In genomic region chr12:96240656-96241055, GRCh38 we compare ENCODE assay signal across 15 cellular contexts. TPM values are rescaled to one million over a fixed set of nuclear protein-coding genes. Genes with fewer than 3 reads are reported as not detected.
A peak's percentile ranks its signal among the peaks of the same experiment; 100 is the strongest.
DNase-seq lines count a peak whose midpoint lies in the region; ATAC-seq and TF ChIP-seq lines count a peak whose summit lies in the region.
"Had no signal": no experiment of that assay in that cellular context is flagged by ENCODE, and none has a peak within 500 bp of the region (broad histone marks: within the 10 kb centered on the region; RNA-seq: fewer than 3 reads in every experiment).

No MANE protein-coding gene starts in this region.

- H3K27ac ChIP-seq in right atrium auricular region: peak overlapping the region; percentile 82 to 91
- H3K27ac ChIP-seq in effector memory CD4-positive, alpha-beta T cell (ENCODE audit: insufficient read depth, low read length, poor library complexity, severe bottlenecking): peak overlapping the region; percentile 96

- no peak overlapping the region for H3K4me3 ChIP-seq in right atrium auricular region
- no peak overlapping the region for H3K4me3 ChIP-seq in effector memory CD4-positive, alpha-beta T cell (ENCODE audit: insufficient read depth, low read depth, low read length, poor library complexity, severe bottlenecking)

- ATAC-seq in left ventricle myocardium superior: no peak
- ATAC-seq in GM18909 (IDR thresholded peaks at IDR 0.05; ENCODE audit: poor library complexity, unreplicated experiment): no peak
- ATAC-seq in GM21786 (IDR thresholded peaks at IDR 0.05; ENCODE audit: unreplicated experiment): no peak
- no peak for ATAC-seq in HG02852 (IDR thresholded peaks at IDR 0.05; ENCODE audit: unreplicated experiment)
- ATAC-seq: activated CD8-positive, alpha-beta T cell treated with anti-CD3 and anti-CD28 coated beads for 36 hours; activated naive CD4-positive, alpha-beta T cell treated with anti-CD3 and anti-CD28 coated beads, Interleukin-2, amount 50 U/mL, for 72 hours had no signal

- H3K27me3 Mint-ChIP-seq in nephron (ENCODE audit: low read depth): no peaks in the 10 kb centered on the region
- H3K27me3 Mint-ChIP-seq in activated naive CD8-positive, alpha-beta T cell treated with anti-CD3 and anti-CD28 coated beads for 36 hours: no peaks in the 10 kb centered on the region
- H3K27me3 Mint-ChIP-seq: activated CD8-positive, alpha-beta T cell treated with anti-CD3 and anti-CD28 coated beads for 36 hours had no signal

- intact Hi-C loops in left ventricle myocardium superior (cut with micrococcal nuclease): no loop called here

- H3K4me1 ChIP-seq in right atrium auricular region: peaks cover 0 to 82% of the 10 kb centered on the region in 2 donors
- peaks cover 57% of the 10 kb centered on the region for H3K4me1 ChIP-seq in effector memory CD4-positive, alpha-beta T cell (ENCODE audit: control insufficient read depth, insufficient read depth, low read length, poor library complexity, severe bottlenecking)

- H3K36me3 ChIP-seq in right atrium auricular region: no peaks in the 10 kb centered on the region
- H3K36me3 ChIP-seq in effector memory CD4-positive, alpha-beta T cell (ENCODE audit: control insufficient read depth, insufficient read depth, low read length): peaks cover 6% of the 10 kb centered on the region

- H3K4me3 Mint-ChIP-seq in nephron: no peak overlapping the region
- H3K4me3 Mint-ChIP-seq in activated naive CD8-positive, alpha-beta T cell treated with anti-CD3 and anti-CD28 coated beads for 36 hours: no peak overlapping the region
- H3K4me3 Mint-ChIP-seq: activated CD8-positive, alpha-beta T cell treated with anti-CD3 and anti-CD28 coated beads for 36 hours had no signal

- no peaks in the 10 kb centered on the region for H3K9me3 Mint-ChIP-seq in nephron
- no peaks in the 10 kb centered on the region for H3K9me3 Mint-ChIP-seq in activated naive CD8-positive, alpha-beta T cell treated with anti-CD3 and anti-CD28 coated beads for 36 hours
- H3K9me3 Mint-ChIP-seq: activated CD8-positive, alpha-beta T cell treated with anti-CD3 and anti-CD28 coated beads for 36 hours; activated naive CD4-positive, alpha-beta T cell treated with anti-CD3 and anti-CD28 coated beads, Interleukin-2, amount 50 U/mL, for 72 hours had no signal

- H3K4me1 Mint-ChIP-seq in nephron: peaks cover 39% of the 10 kb centered on the region
- peaks cover 41% of the 10 kb centered on the region for H3K4me1 Mint-ChIP-seq in activated naive CD8-positive, alpha-beta T cell treated with anti-CD3 and anti-CD28 coated beads for 36 hours

- TF ChIP-seq CTCF in right atrium auricular region (IDR thresholded peaks at IDR 0.05): no peak
- no peak for TF ChIP-seq CTCF in nephron (IDR thresholded peaks at IDR 0.05; ENCODE audit: unreplicated experiment in 3 of 3)

- no peaks in the 10 kb centered on the region for H3K9me3 ChIP-seq in right atrium auricular region
- no peaks in the 10 kb centered on the region for H3K9me3 ChIP-seq in effector memory CD4-positive, alpha-beta T cell (ENCODE audit: control insufficient read depth, low read length)

- H3K27ac Mint-ChIP-seq in nephron: peak overlapping the region; percentile 20 to 51 (median 24)
- H3K27ac Mint-ChIP-seq in activated naive CD8-positive, alpha-beta T cell treated with anti-CD3 and anti-CD28 coated beads for 36 hours: no peak overlapping the region
- H3K27ac Mint-ChIP-seq: activated CD8-positive, alpha-beta T cell treated with anti-CD3 and anti-CD28 coated beads for 36 hours had no signal

- peaks cover 10% of the 10 kb centered on the region for H3K36me3 Mint-ChIP-seq in nephron (ENCODE audit: low read depth)
- peaks cover 23% of the 10 kb centered on the region for H3K36me3 Mint-ChIP-seq in activated naive CD8-positive, alpha-beta T cell treated with anti-CD3 and anti-CD28 coated beads for 36 hours

- H3K27me3 ChIP-seq in right atrium auricular region: no peaks in the 10 kb centered on the region
- H3K27me3 ChIP-seq in effector memory CD4-positive, alpha-beta T cell (replicated peaks; ENCODE audit: control insufficient read depth, insufficient read depth, low read length, poor library complexity, severe bottlenecking): no peaks in the 10 kb centered on the region

- DNase-seq in right atrium auricular region (ENCODE audit: low spot score) (no peak), left ventricle myocardium superior (no peak)
- DNase-seq in effector memory CD4-positive, alpha-beta T cell: no peak
- DNase-seq in activated naive CD8-positive, alpha-beta T cell treated with anti-CD3 and anti-CD28 coated beads for 36 hours: no peak
- DNase-seq: activated CD8-positive, alpha-beta T cell treated with anti-CD3 and anti-CD28 coated beads for 36 hours; AML-193; GF-D8; hypothalamus; KG1; NCI-H187 treated with DMSO at 0.1 percent for 48 hours had no signal

RNA-seq across cellular contexts. Expression of gene ELK3, which starts 46.5 kb away (rescaled TPM):
- total RNA-seq in right atrium auricular region: 10 to 100 TPM; 15.1 to 16.3 TPM
- total RNA-seq in left ventricle myocardium superior: 21.1 TPM
- total RNA-seq in activated naive CD8-positive, alpha-beta T cell treated with anti-CD3 and anti-CD28 coated beads for 36 hours: 10 to 100 TPM; 10.9 to 12.6 TPM
